ENCODE assay signal across 8 cellular contexts in the genomic region with DNA sequence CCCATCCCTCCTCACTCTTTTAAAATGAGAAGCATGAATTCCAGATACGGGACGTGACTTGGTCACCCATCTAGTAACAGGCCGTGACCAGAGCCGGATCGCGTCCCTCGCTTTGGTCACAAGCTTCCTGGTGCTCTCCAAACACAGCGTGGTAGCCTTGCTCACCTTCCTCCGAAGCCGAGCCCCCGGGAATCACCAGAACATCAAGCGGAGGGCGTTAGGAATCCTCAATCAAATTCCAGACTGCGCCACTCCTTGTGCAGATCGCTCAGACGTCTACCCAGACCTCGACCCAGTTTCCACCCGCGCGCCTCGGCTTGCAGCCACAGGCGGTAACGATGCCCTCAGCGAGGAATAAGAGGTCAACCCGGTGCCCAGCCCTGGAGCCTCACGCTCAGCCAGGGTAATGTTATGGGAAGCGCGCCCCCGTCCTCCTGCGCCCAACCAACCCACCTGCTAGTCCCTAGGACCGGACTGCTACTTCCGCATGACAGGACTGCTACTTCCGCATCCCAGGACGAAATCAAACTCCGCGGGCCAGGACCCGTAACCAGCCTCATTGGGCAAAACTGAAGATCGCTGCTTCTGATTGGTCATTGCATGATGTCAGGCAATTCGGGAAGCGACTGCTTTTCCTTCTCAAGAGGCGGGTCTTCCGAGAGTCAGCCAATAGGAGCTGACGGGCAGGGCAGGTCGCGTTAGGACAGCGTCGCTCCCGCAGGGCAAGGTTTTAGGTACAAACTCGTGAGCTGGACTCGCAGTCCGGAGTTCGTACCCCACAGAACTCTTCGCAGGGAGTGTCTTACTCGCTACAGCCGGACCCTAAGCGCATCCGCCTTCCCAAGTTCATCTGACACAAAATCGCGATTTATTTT.
DNase-seq lines count a peak whose midpoint lies in the region; ATAC-seq, FAIRE-seq and TF ChIP-seq lines count a peak whose summit lies in the region.

A gene (minus strand): TSS at position 501 of the 875 bp plus-strand sequence. CDS start 1,212 bp downstream, outside the sequence.

- peak; percentile 97 for FAIRE-seq in islet of Langerhans (lab: Jason Lieb, UNC)

- DNase-seq in AML-193 (lab: John Stamatoyannopoulos, UW) = peak; percentile 100
- DNase-seq in NCI-H446 treated with DMSO at 0.1 percent for 48 hours (lab: John Stamatoyannopoulos, UW) = peak; percentile 96
- peak; percentile 92 for DNase-seq in activated CD4-positive, CD25-positive, alpha-beta regulatory T cell treated with anti-CD3 and anti-CD28 coated beads, Interleukin-2, amount 50 U/mL, for 16 hours (ENCODE audit: low read depth, low spot score)
- peak; percentile 99 for DNase-seq in cerebellar cortex (ENCODE audit: low spot score)
- DNase-seq in stimulated activated CD4-positive, alpha-beta T cell treated with anti-CD3 and anti-CD28 coated beads, Interleukin-12 subunit alpha, Interleukin-12 subunit beta, amount 100 ng/mL, for 4 hours = peak; percentile 81

- peak; percentile 97 for ATAC-seq in HG03378 (IDR thresholded peaks at IDR 0.05; ENCODE audit: unreplicated experiment)

- TF ChIP-seq POLR2A in GM19099 (IDR thresholded peaks at IDR 0.05; ENCODE audit: extremely low read depth, insufficient read length, low read depth) = peak; percentile 85

Comparison
In these comparisons a context has a peak if more than half of its experiments do, and no peak if none do; other contexts are left out.
1. Peak in every context shown above with its lines: DNase-seq and ATAC-seq.